ENCODE assay signal across 8 cellular contexts in the genomic region with DNA sequence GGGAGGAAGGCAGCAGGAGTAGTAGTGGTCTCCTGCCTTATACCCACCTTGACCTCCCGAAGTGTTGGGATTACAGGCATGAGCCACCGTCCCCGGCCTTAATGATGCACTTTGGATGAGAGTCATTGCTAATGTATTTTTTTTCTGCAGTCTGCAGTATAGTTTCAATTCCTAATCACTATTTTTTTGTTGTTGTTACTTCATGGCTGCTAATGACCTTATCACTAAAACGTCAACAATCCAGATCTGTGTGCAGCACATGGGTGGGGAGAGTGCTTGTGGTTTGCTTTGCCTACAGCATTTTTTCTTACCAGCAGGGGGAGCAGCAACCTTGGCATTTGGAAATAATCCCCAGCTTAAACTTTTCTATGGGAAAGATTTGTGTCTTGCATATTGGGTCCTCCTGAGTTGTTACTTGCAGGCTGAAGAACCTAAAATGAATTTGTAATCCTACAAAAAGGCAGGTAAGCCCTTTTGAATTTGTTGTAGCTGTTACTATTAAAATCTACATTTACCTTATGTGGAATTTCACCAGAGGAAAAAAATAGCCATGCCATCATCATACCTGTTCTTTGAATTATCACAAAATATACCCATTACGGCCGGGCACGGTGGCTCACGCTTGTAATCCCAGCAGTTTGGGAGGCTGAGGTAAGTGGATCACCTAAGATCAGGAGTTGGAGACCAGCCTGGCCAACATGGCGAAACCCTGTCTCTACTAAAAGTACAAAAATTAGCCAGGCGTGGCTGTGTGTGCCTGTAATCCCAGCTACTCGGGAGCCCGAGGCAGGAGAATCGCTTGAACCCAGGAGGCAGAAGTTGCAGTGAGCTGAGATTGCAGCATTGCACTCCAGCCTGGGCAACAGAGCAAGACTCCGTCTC. TPM values are rescaled to one million over a fixed set of nuclear protein-coding genes. Genes with fewer than 3 reads are reported as not detected.
DNase-seq lines count a peak whose midpoint lies in the region; ATAC-seq and TF ChIP-seq lines count a peak whose summit lies in the region.

No MANE protein-coding gene starts in this region.

- H3K27me3 Mint-ChIP-seq in Calu3 (ENCODE audit: unreplicated experiment): no peaks in the 10 kb centered on the region
- H3K27me3 Mint-ChIP-seq in activated naive CD4-positive, alpha-beta T cell treated with anti-CD3 and anti-CD28 coated beads, Interleukin-2, amount 50 U/mL, for 24 hours: no peaks in the 10 kb centered on the region

- intact Hi-C loops in Calu3 (cut with micrococcal nuclease; ENCODE audit: unreplicated experiment) (loop anchor here (1.0 to 2.0 kb wide), 4 partner anchors 104 to 594 kb away; a partner anchor contains a TSS), Right ventricle myocardium superior (cut with DNase I) (no loop called here)

- H3K9me3 Mint-ChIP-seq in Calu3 (ENCODE audit: low read depth, unreplicated experiment): no peaks in the 10 kb centered on the region
- no peaks in the 10 kb centered on the region for H3K9me3 Mint-ChIP-seq in activated naive CD4-positive, alpha-beta T cell treated with anti-CD3 and anti-CD28 coated beads, Interleukin-2, amount 50 U/mL, for 24 hours

- DNase-seq in Calu3: peak; percentile 86
- peak; percentile 63 to 79 for DNase-seq in Kasumi-1 (lab: John Stamatoyannopoulos, UW)
- peak; percentile 56 for DNase-seq in SKM-1 treated with dmso at 0.1 percent for 144 hours (lab: John Stamatoyannopoulos, UW; ENCODE audit: unreplicated experiment)
- no peak for DNase-seq in Right ventricle myocardium superior
- DNase-seq in putamen (ENCODE audit: low spot score): peak; percentile 58

- TF ChIP-seq CTCF in Calu3 (IDR thresholded peaks at IDR 0.05; ENCODE audit: unreplicated experiment): peak; percentile 88

- H3K27ac Mint-ChIP-seq in Calu3 (ENCODE audit: unreplicated experiment): peak overlapping the region; percentile 50
- H3K27ac Mint-ChIP-seq in activated naive CD4-positive, alpha-beta T cell treated with anti-CD3 and anti-CD28 coated beads, Interleukin-2, amount 50 U/mL, for 24 hours: peak overlapping the region; percentile 89

- H3K4me1 Mint-ChIP-seq in Calu3 (ENCODE audit: low read depth, unreplicated experiment): peaks cover 10% of the 10 kb centered on the region
- H3K4me1 Mint-ChIP-seq in activated naive CD4-positive, alpha-beta T cell treated with anti-CD3 and anti-CD28 coated beads, Interleukin-2, amount 50 U/mL, for 24 hours: peaks cover 52% of the 10 kb centered on the region

- no peak overlapping the region for H3K4me3 Mint-ChIP-seq in Calu3 (ENCODE audit: low read depth, unreplicated experiment)
- H3K4me3 Mint-ChIP-seq in activated naive CD4-positive, alpha-beta T cell treated with anti-CD3 and anti-CD28 coated beads, Interleukin-2, amount 50 U/mL, for 24 hours: peak overlapping the region; percentile 49

- CTCF ChIA-PET in Calu3 (lab: Charles Lee): interaction anchor here (0.5 to 1.5 kb wide), 7 partner anchors 17 to 589 kb away, joined by 3 to 7 read pairs (median 3); a partner anchor contains a TSS

- H3K36me3 Mint-ChIP-seq in Calu3 (ENCODE audit: insufficient read depth, unreplicated experiment): peaks cover 4% of the 10 kb centered on the region
- no peaks in the 10 kb centered on the region for H3K36me3 Mint-ChIP-seq in activated naive CD4-positive, alpha-beta T cell treated with anti-CD3 and anti-CD28 coated beads, Interleukin-2, amount 50 U/mL, for 24 hours

- ATAC-seq in GM21390 (IDR thresholded peaks at IDR 0.05; ENCODE audit: unreplicated experiment) (peak; percentile 76), Right ventricle myocardium superior (ENCODE audit: poor library complexity) (peak; percentile 79), GM18519 (IDR thresholded peaks at IDR 0.05; ENCODE audit: low FRiP score, unreplicated experiment) (no peak)

- BruUV-seq in Calu3 (replicated peaks; lab: Mats Ljungman, UMichigan): no TSS peak

RNA-seq across cellular contexts. Expression of a gene that starts 6.3 kb away (rescaled TPM):
- total RNA-seq in Calu3 (2022) (21.2 and 24.1 TPM in 2 replicates), Right ventricle myocardium superior (9.5 TPM)

RNA-seq across cellular contexts. Expression of a gene that starts 17.1 kb away (rescaled TPM):
- total RNA-seq in Calu3 (2022) (not detected in 2 replicates), Right ventricle myocardium superior (not detected)

RNA-seq across cellular contexts. Expression of a gene that starts 31.7 kb away (rescaled TPM):
- total RNA-seq in Calu3 (2022) (not detected in 2 replicates), Right ventricle myocardium superior (0.13 TPM)

RNA-seq across cellular contexts. Expression of a gene that starts 40.1 kb away (rescaled TPM):
- total RNA-seq in Calu3 (2022) (0.17 and 0.19 TPM in 2 replicates), Right ventricle myocardium superior (2.6 TPM)
